33 cellular contexts compared by ENCODE assay signal in genomic region chr12:67474934-67475620, GRCh38.
"Had no signal": no experiment of that assay in that cellular context is flagged by ENCODE, and none has a peak within 500 bp of the region (broad histone marks: within the 10 kb centered on the region; RNA-seq: fewer than 3 reads in every experiment).

No MANE protein-coding gene starts in this region.

- H3K36me3 ChIP-seq: esophagus squamous epithelium, gastrocnemius medialis, neural progenitor cell, sigmoid colon, suprapubic skin, tibial nerve had no signal

- DNase-seq: activated CD4-positive, alpha-beta memory T cell treated with anti-CD3 and anti-CD28 coated beads for 36 hours; activated CD4-positive, alpha-beta T cell treated with anti-CD3 and anti-CD28 coated beads, Interleukin-2, amount 10 ng/mL, durations not matched to agents 24 days and 14 days; activated CD4-positive, CD25-positive, alpha-beta regulatory T cell treated with anti-CD3 and anti-CD28 coated beads, Interleukin-2, amount 50 U/mL, for 72 hours; activated CD8-positive, alpha-beta memory T cell treated with anti-CD3 and anti-CD28 coated beads, Interleukin-2, amount 50 U/mL, for 4 hours; activated T-cell treated with anti-CD3 and anti-CD28 coated beads, Interleukin-2, amount 50 U/mL, for 1 hour; anterior cingulate cortex; body of pancreas; effector CD8-positive, alpha-beta T cell; esophagus squamous epithelium; gastrocnemius medialis; glutamatergic neuron; islet precursor cell; left ventricle myocardium superior; naive thymus-derived CD4-positive, alpha-beta T cell; occipital lobe; psoas muscle; sigmoid colon; stimulated activated CD4-positive, alpha-beta T cell treated with anti-CD3 and anti-CD28 coated beads, Interleukin-15, amount 100 ng/mL, for 24 hours; stimulated activated CD4-positive, alpha-beta T cell treated with anti-CD3 and anti-CD28 coated beads, Interleukin-2, amount 100 ng/mL, for 24 hours; stimulated activated naive CD4-positive, alpha-beta T cell; T-helper 9 cell had no signal

- H3K27me3 ChIP-seq: body of pancreas, esophagus squamous epithelium, gastrocnemius medialis, hepatocyte, neural progenitor cell, sigmoid colon, suprapubic skin, tibial nerve had no signal

- H3K4me1 ChIP-seq: body of pancreas, parathyroid adenoma had no signal

- H3K9me3 Mint-ChIP-seq: activated CD4-positive, alpha-beta memory T cell treated with anti-CD3 and anti-CD28 coated beads for 36 hours; activated CD4-positive, alpha-beta T cell treated with anti-CD3 and anti-CD28 coated beads, Interleukin-2, amount 10 ng/mL, durations not matched to agents 24 days and 14 days; activated naive CD4-positive, alpha-beta T cell treated with anti-CD3 and anti-CD28 coated beads, Interleukin-2, amount 50 U/mL, for 72 hours; activated T-helper 17 cell treated with anti-CD3 and anti-CD28 coated beads, Interleukin-2, amount 50 U/mL, for 72 hours; neural progenitor cell; T-helper 1 cell treated with Interleukin-12 subunit alpha and Interleukin-12 subunit beta and Interleukin-4 antibody, amounts not matched to agents 30 μg/mL and 1 μg/mL, for 36 hours had no signal

- H3K4me3 Mint-ChIP-seq: activated CD4-positive, alpha-beta memory T cell treated with anti-CD3 and anti-CD28 coated beads for 36 hours; activated CD4-positive, alpha-beta T cell treated with anti-CD3 and anti-CD28 coated beads, Interleukin-2, amount 10 ng/mL, durations not matched to agents 24 days and 14 days; activated T-helper 17 cell treated with anti-CD3 and anti-CD28 coated beads, Interleukin-2, amount 50 U/mL, for 72 hours; naive thymus-derived CD4-positive, alpha-beta T cell; neural progenitor cell; T-helper 1 cell treated with Interleukin-12 subunit alpha and Interleukin-12 subunit beta and Interleukin-4 antibody, amounts not matched to agents 30 μg/mL and 1 μg/mL, for 36 hours had no signal

- H3K36me3 Mint-ChIP-seq: activated CD4-positive, alpha-beta memory T cell treated with anti-CD3 and anti-CD28 coated beads for 36 hours; activated naive CD4-positive, alpha-beta T cell treated with anti-CD3 and anti-CD28 coated beads, Interleukin-2, amount 50 U/mL, for 72 hours; naive thymus-derived CD4-positive, alpha-beta T cell; neural progenitor cell had no signal

- H3K27ac ChIP-seq: body of pancreas, epithelial cell of prostate, esophagus squamous epithelium, gastrocnemius medialis, hepatocyte, neural progenitor cell, parathyroid adenoma, psoas muscle, sigmoid colon, suprapubic skin, tibial nerve had no signal

- H3K4me2 ChIP-seq: hepatocyte, neural progenitor cell had no signal

- H2AFZ ChIP-seq: hepatocyte, neural progenitor cell, parathyroid adenoma had no signal

- H3K9ac ChIP-seq: neural progenitor cell, parathyroid adenoma had no signal

- ATAC-seq: activated naive CD4-positive, alpha-beta T cell treated with anti-CD3 and anti-CD28 coated beads, Interleukin-2, amount 50 U/mL, for 72 hours; activated T-helper 17 cell treated with anti-CD3 and anti-CD28 coated beads, Interleukin-2, amount 50 U/mL, for 72 hours; body of pancreas; gastrocnemius medialis; left ventricle myocardium superior; naive thymus-derived CD4-positive, alpha-beta T cell; psoas muscle had no signal

- H3K9me3 ChIP-seq: body of pancreas, esophagus squamous epithelium, gastrocnemius medialis, psoas muscle, sigmoid colon, suprapubic skin, tibial nerve had no signal

- H3K27me3 Mint-ChIP-seq: activated CD4-positive, alpha-beta memory T cell treated with anti-CD3 and anti-CD28 coated beads for 36 hours; activated T-helper 17 cell treated with anti-CD3 and anti-CD28 coated beads, Interleukin-2, amount 50 U/mL, for 72 hours had no signal

- H3K4me1 Mint-ChIP-seq: activated CD4-positive, alpha-beta T cell treated with anti-CD3 and anti-CD28 coated beads, Interleukin-2, amount 10 ng/mL, durations not matched to agents 24 days and 14 days; activated T-helper 17 cell treated with anti-CD3 and anti-CD28 coated beads, Interleukin-2, amount 50 U/mL, for 72 hours had no signal

- FAIRE-seq: colon, endometrium, TTC549 had no signal

- H3K79me2 ChIP-seq: hepatocyte, parathyroid adenoma had no signal

- H3K27ac Mint-ChIP-seq: activated CD4-positive, alpha-beta memory T cell treated with anti-CD3 and anti-CD28 coated beads for 36 hours; activated CD4-positive, alpha-beta T cell treated with anti-CD3 and anti-CD28 coated beads, Interleukin-2, amount 10 ng/mL, durations not matched to agents 24 days and 14 days; activated naive CD4-positive, alpha-beta T cell treated with anti-CD3 and anti-CD28 coated beads, Interleukin-2, amount 50 U/mL, for 72 hours; activated T-helper 17 cell treated with anti-CD3 and anti-CD28 coated beads, Interleukin-2, amount 50 U/mL, for 72 hours; naive thymus-derived CD4-positive, alpha-beta T cell; neural progenitor cell; T-helper 1 cell treated with Interleukin-12 subunit alpha and Interleukin-12 subunit beta and Interleukin-4 antibody, amounts not matched to agents 30 μg/mL and 1 μg/mL, for 36 hours had no signal

- H3K4me3 ChIP-seq: body of pancreas, esophagus squamous epithelium, gastrocnemius medialis, hepatocyte, neural progenitor cell, psoas muscle, sigmoid colon, suprapubic skin, tibial nerve had no signal
